9 cellular contexts compared by ENCODE assay signal in genomic region chr15:67884009-67884408, GRCh38. TPM values are rescaled to one million over a fixed set of nuclear protein-coding genes. Genes with fewer than 3 reads are reported as not detected.
DNase-seq lines count a peak whose midpoint lies in the region; ATAC-seq, FAIRE-seq and TF ChIP-seq lines count a peak whose summit lies in the region.
"Had no signal": no experiment of that assay in that cellular context is flagged by ENCODE, and none has a peak within 500 bp of the region (broad histone marks: within the 10 kb centered on the region; RNA-seq: fewer than 3 reads in every experiment).

No MANE protein-coding gene starts in this region.

- no peak for DNase-seq in activated T-cell treated with anti-CD3 and anti-CD28 coated beads, Interleukin-2, amount 50 U/mL, for 24 hours
- DNase-seq in activated T-cell treated with anti-CD3 and anti-CD28 coated beads for 4 hours (no peak), adrenal gland (no peak), left lung (no peak), testis (no peak), WERI-Rb-1 (no peak), RCC 7860 (ENCODE audit: low spot score) (no peak)

- H3K27me3 Mint-ChIP-seq in activated T-cell treated with anti-CD3 and anti-CD28 coated beads, Interleukin-2, amount 50 U/mL, for 24 hours, result peaks cover 29% of the 10 kb centered on the region

- 66 to 71% (median 70%) methylated on average over 6 of the region's 6 CpGs for WGBS in adrenal gland, 4 donors
- WGBS in testis, 2 donors, result 43 to 54% methylated on average over 6 of the region's 6 CpGs

- no peak for FAIRE-seq in RCC 7860 (lab: Jason Lieb, UNC)

- ATAC-seq in left lung, result no peak
- no peak for ATAC-seq in GM18505 (IDR thresholded peaks at IDR 0.05; ENCODE audit: unreplicated experiment)

- peaks cover 16% of the 10 kb centered on the region for H3K4me1 Mint-ChIP-seq in activated T-cell treated with anti-CD3 and anti-CD28 coated beads, Interleukin-2, amount 50 U/mL, for 24 hours (ENCODE audit: low read depth)

- H3K27ac ChIP-seq in adrenal gland (peak overlapping the region in 4 of 5 donors; percentile 56 to 82 (median 67)), left lung (peak overlapping the region; percentile 80 to 85), testis (peak overlapping the region; percentile 66 to 92), WERI-Rb-1 (no peak overlapping the region)

- no peaks in the 10 kb centered on the region for H3K36me3 Mint-ChIP-seq in activated T-cell treated with anti-CD3 and anti-CD28 coated beads, Interleukin-2, amount 50 U/mL, for 24 hours (ENCODE audit: low read depth)

- TF ChIP-seq CTCF in adrenal gland (IDR thresholded peaks at IDR 0.05) (no peak), left lung (IDR thresholded peaks at IDR 0.05) (no peak), testis (IDR thresholded peaks at IDR 0.05) (no peak), WERI-Rb-1 (IDR thresholded peaks at IDR 0.05; ENCODE audit: low read depth, low read length) (no peak)

- H3K4me3 ChIP-seq in adrenal gland (peak overlapping the region in 1 of 4 donors; percentile 60), left lung (peak overlapping the region in 1 of 2 donors; percentile 48), testis (peak overlapping the region; percentile 39 to 56), WERI-Rb-1 (ENCODE audit: low read depth, low read length) (no peak overlapping the region)

- no peak overlapping the region for H3K27ac Mint-ChIP-seq in activated T-cell treated with anti-CD3 and anti-CD28 coated beads, Interleukin-2, amount 50 U/mL, for 24 hours

- H3K36me3 ChIP-seq in adrenal gland (replicated peaks in 1 of 2) (no peaks in the 10 kb centered on the region), left lung (no peaks in the 10 kb centered on the region), testis (ENCODE audit: low read depth, missing control alignments) (no peaks in the 10 kb centered on the region), WERI-Rb-1 (no peaks in the 10 kb centered on the region)

- H3K9me3 ChIP-seq in adrenal gland (replicated peaks in 1 of 3) (no peaks in the 10 kb centered on the region), left lung (no peaks in the 10 kb centered on the region), testis (no peaks in the 10 kb centered on the region), WERI-Rb-1 (ENCODE audit: severe bottlenecking) (no peaks in the 10 kb centered on the region)

- peak overlapping the region; percentile 71 for H3K4me3 Mint-ChIP-seq in activated T-cell treated with anti-CD3 and anti-CD28 coated beads, Interleukin-2, amount 50 U/mL, for 24 hours

- intact Hi-C loops in adrenal gland (cut with DNase I), result no loop called here
- intact Hi-C loops in left lung (cut with DNase I), result no loop called here
- intact Hi-C loops in testis (cut with DNase I; ENCODE audit: low total_unique reads), result no loop called here

- TF ChIP-seq POLR2A in adrenal gland (IDR thresholded peaks at IDR 0.05), result no peak
- no peak for TF ChIP-seq POLR2A in testis (IDR thresholded peaks at IDR 0.05)
- TF ChIP-seq POLR2A in GM18505 (IDR thresholded peaks at IDR 0.05; ENCODE audit: borderline replicate concordance, extremely low read depth, insufficient read depth, insufficient read length), result no peak

- no peaks in the 10 kb centered on the region for H3K27me3 ChIP-seq in adrenal gland
- H3K27me3 ChIP-seq in left lung, result no peaks in the 10 kb centered on the region
- no peaks in the 10 kb centered on the region for H3K27me3 ChIP-seq in testis
- H3K27me3 ChIP-seq in WERI-Rb-1 (ENCODE audit: insufficient read depth, low read depth, severe bottlenecking), result no peaks in the 10 kb centered on the region

- H3K4me1 ChIP-seq in adrenal gland (replicated peaks in 1 of 2) (peaks cover 9 to 20% of the 10 kb centered on the region in 2 donors), left lung (peaks cover 0 to 59% of the 10 kb centered on the region in 2 donors), testis (peaks cover 44% of the 10 kb centered on the region)

- no peaks in the 10 kb centered on the region for H3K9me3 Mint-ChIP-seq in activated T-cell treated with anti-CD3 and anti-CD28 coated beads, Interleukin-2, amount 50 U/mL, for 24 hours

RNA-seq across cellular contexts. Expression of gene RNU6-1, which starts 44.2 kb away (rescaled TPM):
- total RNA-seq in adrenal gland (not detected), left lung (not detected), testis (not detected)
- polyA plus RNA-seq in adrenal gland (not detected), testis (ENCODE audit: insufficient read depth, low read depth, low replicate concordance) (not detected)
- total RNA-seq: T-helper 1 cell treated with Interleukin-12 subunit alpha and Interleukin-12 subunit beta and Interleukin-4 antibody, amounts not matched to agents 30 ng/mL and 1 ng/mL, for 36 hours had no signal

RNA-seq across cellular contexts. Expression of gene SKOR1, which starts 58.7 kb away (rescaled TPM):
- total RNA-seq in adrenal gland (1 to 10 TPM in 1 of 8 donors, under 1 TPM in 7; 0.24 to 1.3 (median 0.50) TPM), left lung (under 1 TPM; 0.12 to 0.34 TPM), testis (1 to 10 TPM; 1.1 to 2.2 TPM)
- polyA plus RNA-seq in adrenal gland (1 to 10 TPM in 2 of 3 donors, not detected in 1; 1.0 to 1.1 TPM), testis (ENCODE audit: insufficient read depth, low read depth, low replicate concordance) (1.3 TPM)
